In genomic region chr4:55948726-55949479, GRCh38 we compare ENCODE assay signal across 8 cellular contexts. TPM values are rescaled to one million over a fixed set of nuclear protein-coding genes. Genes with fewer than 3 reads are reported as not detected.
DNase-seq lines count a peak whose midpoint lies in the region; ATAC-seq and TF ChIP-seq lines count a peak whose summit lies in the region.

Gene CEP135, plus strand, starts transcription at chr4:55948945. Its CDS starts 3,186 bp downstream, at chr4:55952131.

- H3K4me1 ChIP-seq in ascending aorta: peaks cover 0 to 15% of the 10 kb centered on the region in 2 donors
- peaks cover 8% of the 10 kb centered on the region for H3K4me1 ChIP-seq in rectal smooth muscle tissue (ENCODE audit: control insufficient read depth, insufficient read depth, low read length)
- peaks cover 0 to 5% of the 10 kb centered on the region in 2 donors for H3K4me1 ChIP-seq in aorta (ENCODE audit: control insufficient read depth in 1 of 2, insufficient read depth in 2 of 2, low read length in 2 of 2)

- H3K9me3 ChIP-seq in ascending aorta (no peaks in the 10 kb centered on the region), aorta (ENCODE audit: control insufficient read depth, low read length) (no peaks in the 10 kb centered on the region)

- H3K4me3 ChIP-seq in ascending aorta: peak within 1 kb of the TSS; percentile 61 to 98
- H3K4me3 ChIP-seq in rectal smooth muscle tissue (ENCODE audit: low read length): peak within 1 kb of the TSS; percentile 87
- peak within 1 kb of the TSS; percentile 46 to 85 for H3K4me3 ChIP-seq in aorta (ENCODE audit: low read length in 2 of 2)

- WGBS in aorta, 2 donors: 0% methylated on average over 74 to 77 of the region's 77 CpGs

- DNase-seq in NCI-H2029 (lab: John Stamatoyannopoulos, UW) (peak; percentile 93), ascending aorta (ENCODE audit: low spot score in 2 of 2) (peak; percentile 72 to 95), hepatic stellate cell (ENCODE audit: low spot score) (peak; percentile 84), aorta (peak; percentile 97 to 99)
- peak; percentile 95 for DNase-seq in T-helper 2 cell treated with Interferon-gamma antibody and Interleukin-4, amounts not matched to agents 5 μg/mL and 100 μg/mL, for 36 hours (ENCODE audit: low spot score)

- peaks cover 14% of the 10 kb centered on the region for H3K36me3 Mint-ChIP-seq in T-helper 2 cell treated with Interferon-gamma antibody and Interleukin-4, amounts not matched to agents 5 μg/mL and 100 μg/mL, for 36 hours (ENCODE audit: low read depth)

- H3K4me1 Mint-ChIP-seq in T-helper 2 cell treated with Interferon-gamma antibody and Interleukin-4, amounts not matched to agents 5 μg/mL and 100 μg/mL, for 36 hours (ENCODE audit: low read depth): peaks cover 40% of the 10 kb centered on the region

- H3K9ac ChIP-seq in rectal smooth muscle tissue (ENCODE audit: low read length): peak within 1 kb of the TSS; percentile 58

- H3K27me3 ChIP-seq in ascending aorta: no peaks in the 10 kb centered on the region
- H3K27me3 ChIP-seq in rectal smooth muscle tissue (ENCODE audit: control insufficient read depth, insufficient read depth, low read length): no peaks in the 10 kb centered on the region
- H3K27me3 ChIP-seq in aorta (ENCODE audit: control insufficient read depth in 1 of 2, insufficient read depth in 2 of 2, low read length in 1 of 2): no peaks in the 10 kb centered on the region

- ATAC-seq in GM18511 (IDR thresholded peaks at IDR 0.05; ENCODE audit: unreplicated experiment) (peak; percentile 78), HG03025 (IDR thresholded peaks at IDR 0.05; ENCODE audit: low FRiP score, unreplicated experiment) (peak; percentile 72), aorta (ENCODE audit: low FRiP score) (peak; percentile 100)

- H3K27ac Mint-ChIP-seq in T-helper 2 cell treated with Interferon-gamma antibody and Interleukin-4, amounts not matched to agents 5 μg/mL and 100 μg/mL, for 36 hours: peak within 1 kb of the TSS; percentile 86

- H3K9me3 Mint-ChIP-seq in T-helper 2 cell treated with Interferon-gamma antibody and Interleukin-4, amounts not matched to agents 5 μg/mL and 100 μg/mL, for 36 hours: peaks cover 4% of the 10 kb centered on the region

- peak; percentile 88 to 94 (median 93) for TF ChIP-seq CTCF in ascending aorta (IDR thresholded peaks at IDR 0.05)

- no peaks in the 10 kb centered on the region for H3K27me3 Mint-ChIP-seq in T-helper 2 cell treated with Interferon-gamma antibody and Interleukin-4, amounts not matched to agents 5 μg/mL and 100 μg/mL, for 36 hours (ENCODE audit: low read depth)

- H3K27ac ChIP-seq in ascending aorta (peak within 1 kb of the TSS; percentile 90 to 93), rectal smooth muscle tissue (ENCODE audit: low read depth, low read length) (peak within 1 kb of the TSS; percentile 88), aorta (ENCODE audit: low read depth in 1 of 2, low read length in 2 of 2) (peak within 1 kb of the TSS; percentile 27 to 85)

- H3K4me3 Mint-ChIP-seq in T-helper 2 cell treated with Interferon-gamma antibody and Interleukin-4, amounts not matched to agents 5 μg/mL and 100 μg/mL, for 36 hours: peak within 1 kb of the TSS; percentile 85

- peaks cover 3 to 4% of the 10 kb centered on the region in 2 donors for H3K36me3 ChIP-seq in ascending aorta
- no peaks in the 10 kb centered on the region for H3K36me3 ChIP-seq in rectal smooth muscle tissue (ENCODE audit: control insufficient read depth, insufficient read depth, low read length)
- H3K36me3 ChIP-seq in aorta (ENCODE audit: control insufficient read depth in 1 of 2, insufficient read depth in 2 of 2, low read length in 1 of 2): no peaks in the 10 kb centered on the region

- intact Hi-C loops in ascending aorta (cut with DNase I) (loop anchor here (1.0 to 5.0 kb wide), 9 partner anchors 57 to 1028 kb away; partner anchors contain the start of genes AASDH, CLOCK, EXOC1 and NOA1), aorta (cut with DNase I) (loop anchor here (2.0 to 10.0 kb wide), 3 partner anchors 56 to 356 kb away; no protein-coding TSS in a partner anchor)

RNA-seq across cellular contexts. Expression of gene CEP135, which starts in this region (rescaled TPM):
- total RNA-seq in ascending aorta (0.53 TPM), aorta (10 to 100 TPM; 10.4 to 13.5 TPM)
- polyA plus RNA-seq in aorta: 1 to 10 TPM; 1.1 to 3.9 TPM

Comparison
In these comparisons a context has a peak if more than half of its experiments do, and no peak if none do; other contexts are left out.
1. Peak in every context shown above with its lines: DNase-seq, ATAC-seq, H3K4me3 ChIP-seq and H3K27ac ChIP-seq.
2. Peak in DNase-seq, H3K4me3 ChIP-seq and H3K27ac ChIP-seq in ascending aorta; RNA of the gene not detected or under 1 TPM.